In the genomic region with DNA sequence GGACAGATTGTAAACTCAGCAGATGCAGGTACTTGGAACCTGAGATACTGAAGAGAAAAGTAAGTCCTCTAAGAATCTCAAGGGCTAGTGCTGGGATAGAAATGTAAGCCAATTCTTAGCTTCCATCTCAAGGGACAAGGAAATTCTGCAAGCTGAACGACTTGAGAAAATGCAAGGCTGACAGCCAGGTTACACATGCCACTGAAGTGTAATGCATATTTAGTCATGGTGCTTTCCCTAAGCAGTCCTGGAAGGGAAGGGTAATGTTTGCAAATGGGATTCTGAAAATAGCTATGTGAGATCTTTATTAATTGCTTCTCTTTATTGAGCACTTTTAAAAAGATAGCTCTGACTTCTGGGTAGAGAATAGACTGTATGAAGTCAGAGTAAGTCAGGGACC, we compare ENCODE assay signal across 28 cellular contexts.
"Had no signal": no experiment of that assay in that cellular context is flagged by ENCODE, and none has a peak within 500 bp of the region (broad histone marks: within the 10 kb centered on the region; RNA-seq: fewer than 3 reads in every experiment).

No MANE protein-coding gene starts in this region.

- H3K4me3 ChIP-seq: colonic mucosa, esophagus squamous epithelium, gastrocnemius medialis, heart right ventricle, left lung, lower lobe of right lung, mucosa of descending colon had no signal

- H3K27me3 Mint-ChIP-seq: dendritic cell treated with granulocyte-macrophage colony-stimulating factor and Interleukin-4, amounts not matched to agents 40 ng/mL and 50 ng/mL, for 4 days; effector memory CD8-positive, alpha-beta T cell; naive B cell had no signal

- H3K27ac ChIP-seq: colonic mucosa, epithelial cell of prostate, esophagus squamous epithelium, gastrocnemius medialis, heart right ventricle, left lung, lower lobe of right lung had no signal

- H3K27me3 ChIP-seq: colonic mucosa, esophagus squamous epithelium, gastrocnemius medialis, left lung had no signal

- H3K36me3 ChIP-seq: colonic mucosa, esophagus squamous epithelium, gastrocnemius medialis, heart right ventricle, left lung, lower lobe of right lung had no signal

- H3K9me3 Mint-ChIP-seq: dendritic cell treated with granulocyte-macrophage colony-stimulating factor and Interleukin-4, amounts not matched to agents 40 ng/mL and 50 ng/mL, for 4 days; endodermal cell had no signal

- H3K27ac Mint-ChIP-seq: dendritic cell treated with granulocyte-macrophage colony-stimulating factor and Interleukin-4, amounts not matched to agents 40 ng/mL and 50 ng/mL, for 4 days; effector memory CD8-positive, alpha-beta T cell; endodermal cell; mesothelial cell of epicardium; naive B cell had no signal

- FAIRE-seq: endometrium, islet of Langerhans, keratinocyte had no signal

- H3K4me3 Mint-ChIP-seq: dendritic cell treated with granulocyte-macrophage colony-stimulating factor and Interleukin-4, amounts not matched to agents 40 ng/mL and 50 ng/mL, for 4 days; effector memory CD8-positive, alpha-beta T cell; endodermal cell; mesothelial cell of epicardium; naive B cell had no signal

- H3K36me3 Mint-ChIP-seq: mesothelial cell of epicardium, naive B cell had no signal

- H3K4me1 ChIP-seq: colonic mucosa, esophagus squamous epithelium, gastrocnemius medialis, heart right ventricle, left lung, lower lobe of right lung had no signal

- ATAC-seq: effector memory CD8-positive, alpha-beta T cell; esophagus mucosa; gastrocnemius medialis; heart right ventricle; left cardiac atrium; left lung; left ventricle myocardium superior; lower lobe of right lung; mucosa of descending colon had no signal

- H3K4me1 Mint-ChIP-seq: naive B cell had no signal

- H3K9me3 ChIP-seq: colonic mucosa, esophagus squamous epithelium, gastrocnemius medialis, heart right ventricle, left lung, lower lobe of right lung, mucosa of descending colon had no signal

- DNase-seq: colonic mucosa; cortex of kidney; effector CD8-positive, alpha-beta T cell; effector memory CD8-positive, alpha-beta T cell; endodermal cell; erythroblast; esophagus squamous epithelium; foreskin fibroblast; foreskin melanocyte; gastrocnemius medialis; glutamatergic neuron; head of caudate nucleus; heart right ventricle; hippocampal formation; left cardiac atrium; left lung; left ventricle myocardium superior; lower lobe of right lung; mesenchymal stem cell; mucosa of descending colon; naive B cell had no signal
